In the genomic region with DNA sequence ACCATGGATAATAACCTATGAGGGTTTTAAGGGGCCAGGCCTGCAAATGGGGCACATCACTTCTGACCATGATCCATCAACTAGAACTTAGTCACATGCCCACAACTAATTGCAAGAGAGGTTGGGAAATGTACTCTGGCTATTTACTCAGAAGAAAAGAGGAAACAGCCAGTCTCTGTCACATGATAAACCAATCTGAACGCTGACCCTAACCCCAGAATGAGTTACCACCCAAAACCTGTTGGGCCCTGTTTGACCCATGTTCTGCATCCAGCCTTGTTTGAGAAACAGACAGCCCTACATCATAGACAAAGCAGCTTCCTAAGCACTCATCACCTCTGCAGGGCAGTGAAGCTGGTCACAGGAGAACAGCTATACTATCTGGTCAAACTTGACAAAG, we compare ENCODE assay signal across 13 cellular contexts. TPM values are rescaled to one million over a fixed set of nuclear protein-coding genes. Genes with fewer than 3 reads are reported as not detected.
DNase-seq lines count a peak whose midpoint lies in the region; ATAC-seq and TF ChIP-seq lines count a peak whose summit lies in the region.
"Had no signal": no experiment of that assay in that cellular context is flagged by ENCODE, and none has a peak within 500 bp of the region (broad histone marks: within the 10 kb centered on the region; RNA-seq: fewer than 3 reads in every experiment).

No MANE protein-coding gene starts in this region.

- no CpG with 5 or more reads among the region's 1 CpG for WGBS in neuronal stem cell (ENCODE audit: extremely low coverage in 2 of 2, insufficient read length in 2 of 2, insufficient replicate concordance in 1 of 2), 2 donors

- H3K4me3 ChIP-seq in DND-41 (ENCODE audit: low read depth in 1 of 2, low read length in 2 of 2) (no peak overlapping the region), NB4 (ENCODE audit: low read depth, low read length) (peak overlapping the region; percentile 23), neuronal stem cell (ENCODE audit: low read length in 2 of 2) (no peak overlapping the region)
- H3K4me3 ChIP-seq: psoas muscle had no signal

- no peak overlapping the region for H3K4ac ChIP-seq in neuronal stem cell (ENCODE audit: low read length)

- H2AFZ ChIP-seq in DND-41 (ENCODE audit: low read depth, low read length) (no peak overlapping the region), neuronal stem cell (ENCODE audit: low read length) (no peak overlapping the region)

- no peaks in the 10 kb centered on the region for H3K9me3 ChIP-seq in DND-41 (ENCODE audit: insufficient read depth, low read length, severe bottlenecking)
- H3K9me3 ChIP-seq in neuronal stem cell (replicated peaks in 1 of 2; ENCODE audit: control insufficient read depth in 2 of 2, insufficient read depth in 1 of 2, low read depth in 1 of 2, low read length in 2 of 2), result no peaks in the 10 kb centered on the region
- H3K9me3 ChIP-seq: psoas muscle had no signal

- H2BK120ac ChIP-seq in neuronal stem cell (ENCODE audit: low read depth, low read length), result no peak overlapping the region

- H3K79me2 ChIP-seq in DND-41 (ENCODE audit: insufficient read depth, low read length), result peaks cover 100% of the 10 kb centered on the region

- H2AK5ac ChIP-seq in neuronal stem cell (ENCODE audit: low read depth, low read length), result no peak overlapping the region

- H3K9ac ChIP-seq in DND-41 (ENCODE audit: low read depth, low read length) (no peak overlapping the region), neuronal stem cell (ENCODE audit: low read depth, low read length, poor library complexity) (peak overlapping the region; percentile 24)

- TF ChIP-seq CTCF in DND-41 (IDR thresholded peaks at IDR 0.05; ENCODE audit: borderline replicate concordance, extremely low read depth, low read length, poor library complexity, severe bottlenecking), result no peak
- TF ChIP-seq CTCF in NB4 (IDR thresholded peaks at IDR 0.05; ENCODE audit: low read depth, low read length), result no peak

- peaks cover 84% of the 10 kb centered on the region for H3K4me1 ChIP-seq in DND-41 (ENCODE audit: insufficient read depth, low read length)
- peaks cover 0 to 20% of the 10 kb centered on the region in 2 donors for H3K4me1 ChIP-seq in neuronal stem cell (ENCODE audit: control insufficient read depth in 2 of 2, insufficient read depth in 1 of 2, low read depth in 1 of 2, low read length in 2 of 2)

- peak overlapping the region; percentile 9; the same call in 1 of the 2 replicates for H3K27ac ChIP-seq in DND-41 (ENCODE audit: low read length)
- H3K27ac ChIP-seq in epithelial cell of prostate, result peak overlapping the region; percentile 99
- no peak overlapping the region for H3K27ac ChIP-seq in neuronal stem cell (replicated peaks; ENCODE audit: low read length)

- H2BK15ac ChIP-seq in neuronal stem cell (ENCODE audit: low read length), result no peak overlapping the region

- H3K36me3 ChIP-seq in DND-41 (ENCODE audit: insufficient read depth, low read length), result peaks cover 99% of the 10 kb centered on the region
- H3K36me3 ChIP-seq in neuronal stem cell (replicated peaks in 1 of 2; ENCODE audit: control insufficient read depth in 2 of 2, insufficient read depth in 2 of 2, low read length in 2 of 2), result peaks cover 12 to 89% of the 10 kb centered on the region in 2 donors

- H4K20me1 ChIP-seq in DND-41 (ENCODE audit: insufficient read depth, low read length), result peaks cover 100% of the 10 kb centered on the region

- no peak for TF ChIP-seq POLR2A in NB4 (IDR thresholded peaks at IDR 0.05; ENCODE audit: extremely low read depth, insufficient read length)

- peaks cover 17% of the 10 kb centered on the region for H3K79me1 ChIP-seq in neuronal stem cell (ENCODE audit: low read depth, low read length)

- H3K18ac ChIP-seq in neuronal stem cell (ENCODE audit: low read length), result no peak overlapping the region

- H2BK5ac ChIP-seq in neuronal stem cell (ENCODE audit: low read length), result no peak overlapping the region

- H4K91ac ChIP-seq in neuronal stem cell (ENCODE audit: low read depth, low read length, poor library complexity), result no peak overlapping the region

- peak overlapping the region; percentile 76; the same call in 1 of the 2 replicates for H3K4me2 ChIP-seq in DND-41 (ENCODE audit: insufficient read depth, low read length)
- no peak overlapping the region for H3K4me2 ChIP-seq in neuronal stem cell (ENCODE audit: insufficient read depth, low read length, poor library complexity, severe bottlenecking)

- H2BK12ac ChIP-seq in neuronal stem cell (ENCODE audit: low read length), result no peak overlapping the region

- H4K8ac ChIP-seq in neuronal stem cell (ENCODE audit: low read depth, low read length), result no peak overlapping the region

- DNase-seq in DND-41 (no peak), NB4 (ENCODE audit: low read depth) (peak; percentile 83), epithelial cell of prostate (ENCODE audit: low read depth, low spot score) (no peak), neuronal stem cell (ENCODE audit: low spot score) (no peak), SW480 (ENCODE audit: low spot score) (no peak)
- DNase-seq in stimulated activated CD4-positive, alpha-beta T cell treated with anti-CD3 and anti-CD28 coated beads, Interleukin-2, amount 100 ng/mL, for 48 hours, result no peak
- DNase-seq: activated CD4-positive, alpha-beta T cell treated with anti-CD3 and anti-CD28 coated beads, Interleukin-2, amount 50 U/mL, for 1 hour; CD4-positive, CD25-positive, alpha-beta regulatory T cell; NCI-H187 treated with DMSO at 0.1 percent for 48 hours; NCI-H748 treated with DMSO at 0.1 percent for 48 hours; psoas muscle had no signal

- ATAC-seq in DND-41 (ENCODE audit: insufficient read depth, low read depth), result no peak
- ATAC-seq in HG02938 (IDR thresholded peaks at IDR 0.05; ENCODE audit: unreplicated experiment), result no peak
- no peak for ATAC-seq in HG02973 (IDR thresholded peaks at IDR 0.05; ENCODE audit: unreplicated experiment)
- ATAC-seq: psoas muscle had no signal

- no peak overlapping the region for H3K14ac ChIP-seq in neuronal stem cell (ENCODE audit: low read length)

- no peak overlapping the region for H3K23ac ChIP-seq in neuronal stem cell (ENCODE audit: low read depth, low read length, poor library complexity)

- H3K27me3 ChIP-seq in DND-41 (ENCODE audit: insufficient read depth, low read length, poor library complexity) (no peaks in the 10 kb centered on the region), neuronal stem cell (ENCODE audit: control insufficient read depth in 3 of 3, insufficient read depth in 3 of 3, low read depth in 1 of 3, low read length in 3 of 3) (no peaks in the 10 kb centered on the region)

RNA-seq across cellular contexts. Expression of a gene that starts 5.8 kb away (rescaled TPM):
- polyA plus RNA-seq in neuronal stem cell (2013, experiment 1 of 2), result 191 TPM
- 193 TPM for polyA plus RNA-seq in neuronal stem cell (2013, experiment 2 of 2)

RNA-seq across cellular contexts. Expression of a gene that starts 53.9 kb away (rescaled TPM):
- polyA plus RNA-seq in neuronal stem cell (2013, experiment 1 of 2), result not detected
- not detected for polyA plus RNA-seq in neuronal stem cell (2013, experiment 2 of 2)
- polyA plus RNA-seq: CD4-positive, CD25-positive, alpha-beta regulatory T cell had no signal

RNA-seq across cellular contexts. Expression of a gene that starts 58.9 kb away (rescaled TPM):
- not detected for polyA plus RNA-seq in neuronal stem cell (2013, experiment 1 of 2)
- not detected for polyA plus RNA-seq in neuronal stem cell (2013, experiment 2 of 2)
- polyA plus RNA-seq: CD4-positive, CD25-positive, alpha-beta regulatory T cell had no signal
